In genomic region chr2:24515841-24516240, GRCh38 we compare ENCODE assay signal across 17 cellular contexts. TPM values are rescaled to one million over a fixed set of nuclear protein-coding genes. Genes with fewer than 3 reads are reported as not detected.
DNase-seq lines count a peak whose midpoint lies in the region; ATAC-seq and TF ChIP-seq lines count a peak whose summit lies in the region.
"Had no signal": no experiment of that assay in that cellular context is flagged by ENCODE, and none has a peak within 500 bp of the region (broad histone marks: within the 10 kb centered on the region; RNA-seq: fewer than 3 reads in every experiment).

No MANE protein-coding gene starts in this region.

- no peaks in the 10 kb centered on the region for H3K27me3 Mint-ChIP-seq in WTC11 (ENCODE audit: low read depth)
- H3K27me3 Mint-ChIP-seq: activated CD4-positive, alpha-beta memory T cell treated with anti-CD3 and anti-CD28 coated beads for 36 hours had no signal

- H3K9me2 ChIP-seq in HCT116 (ENCODE audit: insufficient read depth): no peaks in the 10 kb centered on the region

- CTCF ChIA-PET in HCT116 (lab: Charles Lee) (interaction anchor here (0.7 kb wide), 1 partner anchor 31 kb away, joined by 3 read pairs; no protein-coding TSS in a partner anchor), WTC11 (lab: Charles Lee) (interaction anchor here (0.7 to 1.4 kb wide), 8 partner anchors 9 to 128 kb away, joined by 3 to 6 read pairs (median 3); partner anchors contain the start of gene NCOA1)

- H4K20me1 ChIP-seq in HCT116 (ENCODE audit: insufficient read depth): no peaks in the 10 kb centered on the region

- TF ChIP-seq RAD21 in HCT116 (IDR thresholded peaks at IDR 0.05; ENCODE audit: low read depth): no peak

- no peaks in the 10 kb centered on the region for H3K36me3 Mint-ChIP-seq in WTC11
- H3K36me3 Mint-ChIP-seq: activated CD4-positive, alpha-beta memory T cell treated with anti-CD3 and anti-CD28 coated beads for 36 hours had no signal

- no peaks in the 10 kb centered on the region for H3K36me3 ChIP-seq in HCT116 (ENCODE audit: control insufficient read depth in 1 of 2, insufficient read depth in 2 of 2, low read length in 2 of 2)
- H3K36me3 ChIP-seq: BE2C had no signal

- ATAC-seq in HCT116: no peak
- peak; percentile 76 for ATAC-seq in WTC11

- POLR2A ChIA-PET in HCT116 (lab: Charles Lee) (no interaction called here), WTC11 (lab: Charles Lee) (interaction anchor here (0.7 kb wide), 2 partner anchors 47 to 103 kb away, joined by 7 to 9 read pairs; no protein-coding TSS in a partner anchor)

- no peak overlapping the region for H2AFZ ChIP-seq in HCT116 (ENCODE audit: low read depth, low read length, poor library complexity, severe bottlenecking)

- peaks cover 9% of the 10 kb centered on the region; the same call in 1 of the 2 replicates for H3K9me3 Mint-ChIP-seq in WTC11
- H3K9me3 Mint-ChIP-seq: activated CD4-positive, alpha-beta memory T cell treated with anti-CD3 and anti-CD28 coated beads for 36 hours had no signal

- no peak overlapping the region for H3K27ac Mint-ChIP-seq in WTC11
- H3K27ac Mint-ChIP-seq: activated CD4-positive, alpha-beta memory T cell treated with anti-CD3 and anti-CD28 coated beads for 36 hours had no signal

- BruUV-seq in HCT116 (replicated peaks; lab: Mats Ljungman, UMichigan): no TSS peak

- no peak overlapping the region for H3K4me3 Mint-ChIP-seq in WTC11
- H3K4me3 Mint-ChIP-seq: activated CD4-positive, alpha-beta memory T cell treated with anti-CD3 and anti-CD28 coated beads for 36 hours had no signal

- H3K9me3 ChIP-seq in HCT116 (ENCODE audit: control insufficient read depth in 1 of 2, insufficient read depth in 1 of 2, low read depth in 1 of 2, low read length in 2 of 2): no peaks in the 10 kb centered on the region
- H3K9me3 ChIP-seq: BE2C had no signal

- intact Hi-C loops in HCT116 (cut with micrococcal nuclease): no loop called here

- no peak for TF ChIP-seq CTCF in HCT116 (IDR thresholded peaks at IDR 0.05 in 2 of 3, conservative IDR thresholded peaks at IDR 0.05 in 1 of 3; ENCODE audit: borderline replicate concordance in 1 of 3, insufficient read depth in 1 of 3, low read depth in 2 of 3, low read length in 2 of 3)
- no peak for TF ChIP-seq CTCF in WTC11 (IDR thresholded peaks at IDR 0.05)

- no peak for TF ChIP-seq POLR2A in HCT116 (IDR thresholded peaks at IDR 0.05; ENCODE audit: borderline replicate concordance, extremely low read depth, insufficient read depth, insufficient read length)

- no peak overlapping the region for H3K4me3 ChIP-seq in HCT116 (replicated peaks in 1 of 2; ENCODE audit: low read depth in 1 of 2, low read length in 2 of 2)
- H3K4me3 ChIP-seq: smooth muscle cell had no signal

- H3K4me1 ChIP-seq in HCT116 (ENCODE audit: control insufficient read depth in 1 of 2, insufficient read depth in 2 of 2, low read length in 2 of 2): peaks cover 0 to 9% of the 10 kb centered on the region in 2 experiments; a peak in 2 of 4 replicates

- RAD21 ChIA-PET in HCT116 (lab: Charles Lee; ENCODE audit: low non-redundant PET in 1 of 2, low total read pairs in 2 of 2, uncharacterized antibody in 2 of 2, unreplicated experiment in 2 of 2): no interaction called here

- no peak overlapping the region for H3K27ac ChIP-seq in HCT116 (ENCODE audit: low read depth, low read length)

- DNase-seq in CD1c-positive myeloid dendritic cell (ENCODE audit: extremely low spot score) (peak; percentile 37), HCT116 (ENCODE audit: low read depth, low spot score) (no peak), WTC11 (ENCODE audit: low spot score) (no peak), left kidney (ENCODE audit: low read depth, low spot score) (peak; percentile 10), inferior parietal cortex (ENCODE audit: extremely low spot score) (no peak), HuH-7 (ENCODE audit: low spot score) (no peak), NCI-H526 (lab: John Stamatoyannopoulos, UW) (no peak)
- DNase-seq: activated CD4-positive, alpha-beta memory T cell treated with anti-CD3 and anti-CD28 coated beads for 36 hours; BE2C; DMS53; KBM-7; midbrain; NCI-H1930; NCI-H748 treated with DMSO at 0.1 percent for 48 hours; substantia nigra; T-helper 9 cell had no signal

- H3K27me3 ChIP-seq in HCT116 (ENCODE audit: insufficient read depth, low read length): no peaks in the 10 kb centered on the region
- H3K27me3 ChIP-seq: BE2C had no signal

- H3K79me2 ChIP-seq in HCT116 (ENCODE audit: insufficient read depth, low read length): no peaks in the 10 kb centered on the region

- peaks cover 3% of the 10 kb centered on the region for H3K4me1 Mint-ChIP-seq in WTC11

- peak overlapping the region; percentile 4; the same call in 1 of the 2 replicates for H3K4me2 ChIP-seq in HCT116 (ENCODE audit: low read length)
- H3K4me2 ChIP-seq: smooth muscle cell had no signal

- no peak overlapping the region for H3K9ac ChIP-seq in HCT116 (ENCODE audit: low read length)

TF ChIP-seq in HCT116, 20 proteins besides CTCF, POLR2A, EP300 and RAD21:
- no peak for TF ChIP-seq ATF3 (IDR thresholded peaks at IDR 0.05)
- TF ChIP-seq EZH2phosphoT487 (IDR thresholded peaks at IDR 0.05; ENCODE audit: borderline replicate concordance): no peak
- TF ChIP-seq ELF1 (IDR thresholded peaks at IDR 0.05; ENCODE audit: borderline replicate concordance, low read depth): no peak
- no peak for TF ChIP-seq MAX (IDR thresholded peaks at IDR 0.05)
- no peak for TF ChIP-seq SP1 (IDR thresholded peaks at IDR 0.05; ENCODE audit: low read depth)

TF ChIP-seq in WTC11, 78 proteins besides CTCF, POLR2A, EP300 and RAD21 (continues in another document):
- TF ChIP-seq RELA (CRISPR knock-in tag; IDR thresholded peaks at IDR 0.05; ENCODE audit: borderline replicate concordance): no peak
- no peak for TF ChIP-seq ATF2 (CRISPR knock-in tag; IDR thresholded peaks at IDR 0.05; ENCODE audit: borderline replicate concordance, low read depth)
- TF ChIP-seq EMX1 (CRISPR knock-in tag; IDR thresholded peaks at IDR 0.05): no peak
- no peak for TF ChIP-seq ZSCAN18 (CRISPR knock-in tag; IDR thresholded peaks at IDR 0.05)
- no peak for TF ChIP-seq ATF6 (CRISPR knock-in tag; IDR thresholded peaks at IDR 0.05)
- no peak for TF ChIP-seq ZNF263 (CRISPR knock-in tag; IDR thresholded peaks at IDR 0.05; ENCODE audit: low read depth)
- TF ChIP-seq ZNF219 (CRISPR knock-in tag; IDR thresholded peaks at IDR 0.05; ENCODE audit: borderline replicate concordance): no peak
- no peak for TF ChIP-seq ZNF512 (CRISPR knock-in tag; IDR thresholded peaks at IDR 0.05; ENCODE audit: borderline replicate concordance)

RNA-seq across cellular contexts. Expression of gene NCOA1, which starts 24.8 kb away (rescaled TPM):
- 10.4 TPM for total RNA-seq in HCT116 (2021; ENCODE audit: unreplicated experiment)
- 4.4 and 5.5 TPM in 2 replicates for polyA plus RNA-seq in HCT116 (2012)
- 11.3 to 16.9 TPM (median 14.2 TPM) in 3 replicates for total RNA-seq in WTC11 (2021)

Comparison
In these comparisons a context has a peak if more than half of its experiments do, and no peak if none do; other contexts are left out.
1. DNase-seq: peak in CD1c-positive myeloid dendritic cell (single experiment) and left kidney (single experiment); none in HCT116 (single experiment), WTC11 (single experiment), inferior parietal cortex (single experiment), HuH-7 (single experiment) and NCI-H526 (0 of 2).